20 cellular contexts compared by ENCODE assay signal in the genomic region with DNA sequence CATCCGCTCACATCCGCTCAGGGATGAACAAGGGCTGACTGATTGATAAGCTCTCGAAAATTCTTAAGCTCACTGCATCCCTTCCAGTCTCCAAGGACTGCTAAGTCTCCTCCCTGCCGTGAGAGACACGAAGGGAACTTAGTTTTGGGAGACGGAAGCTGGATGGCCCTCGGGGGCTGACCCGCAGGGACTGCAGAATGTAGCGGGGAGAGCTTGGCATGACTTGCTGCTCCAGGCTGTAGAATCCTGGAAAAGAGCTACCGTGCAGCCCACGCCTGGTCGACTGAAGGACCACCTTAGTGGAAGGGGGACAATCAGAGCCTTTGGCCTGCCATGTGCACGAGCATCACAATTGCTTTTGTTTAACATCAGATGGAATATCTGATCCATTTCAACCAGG. TPM values are rescaled to one million over a fixed set of nuclear protein-coding genes. Genes with fewer than 3 reads are reported as not detected.
DNase-seq lines count a peak whose midpoint lies in the region; ATAC-seq and TF ChIP-seq lines count a peak whose summit lies in the region.
"Had no signal": no experiment of that assay in that cellular context is flagged by ENCODE, and none has a peak within 500 bp of the region (broad histone marks: within the 10 kb centered on the region; RNA-seq: fewer than 3 reads in every experiment).

No MANE protein-coding gene starts in this region.

- no peak overlapping the region for H2AFZ ChIP-seq in GM23338

- H3K4me1 Mint-ChIP-seq in GM23338, result peaks cover 20% of the 10 kb centered on the region
- H3K4me1 Mint-ChIP-seq in glutamatergic neuron (ENCODE audit: low read depth, unreplicated experiment), result peaks cover 19% of the 10 kb centered on the region
- H3K4me1 Mint-ChIP-seq in progenitor cell of endocrine pancreas (ENCODE audit: low read depth), result peaks cover 9% of the 10 kb centered on the region

- TF ChIP-seq CTCF in GM23338 (conservative IDR thresholded peaks at IDR 0.05; ENCODE audit: low read depth in 2 of 2) (no peak), glutamatergic neuron (IDR thresholded peaks at IDR 0.05; ENCODE audit: partially characterized antibody, unreplicated experiment) (no peak), progenitor cell of endocrine pancreas (IDR thresholded peaks at IDR 0.05; ENCODE audit: unreplicated experiment) (no peak)

- H3K4me3 Mint-ChIP-seq in GM23338 (no peak overlapping the region), glutamatergic neuron (ENCODE audit: unreplicated experiment) (peak overlapping the region; percentile 59), progenitor cell of endocrine pancreas (ENCODE audit: low read depth) (no peak overlapping the region)
- H3K4me3 Mint-ChIP-seq: CD4-positive, CD25-positive, alpha-beta regulatory T cell had no signal

- no peaks in the 10 kb centered on the region for H3K79me2 ChIP-seq in GM23338 (replicated peaks; ENCODE audit: insufficient read depth)

- H3K27ac Mint-ChIP-seq in GM23338 (no peak overlapping the region), glutamatergic neuron (ENCODE audit: unreplicated experiment) (no peak overlapping the region), progenitor cell of endocrine pancreas (peak overlapping the region; percentile 62)
- H3K27ac Mint-ChIP-seq: CD4-positive, CD25-positive, alpha-beta regulatory T cell had no signal

- peak overlapping the region; percentile 63; the same call in 1 of the 2 replicates for H3K27ac ChIP-seq in GM23338 (ENCODE audit: low read depth)
- H3K27ac ChIP-seq: HL-60, SK-N-MC had no signal

- peaks cover 14% of the 10 kb centered on the region for H3K36me3 Mint-ChIP-seq in GM23338 (ENCODE audit: low read depth)
- peaks cover 8% of the 10 kb centered on the region for H3K36me3 Mint-ChIP-seq in glutamatergic neuron (ENCODE audit: unreplicated experiment)
- peaks cover 9% of the 10 kb centered on the region for H3K36me3 Mint-ChIP-seq in progenitor cell of endocrine pancreas (ENCODE audit: insufficient read depth)
- H3K36me3 Mint-ChIP-seq: CD4-positive, CD25-positive, alpha-beta regulatory T cell had no signal

- H3K4me2 ChIP-seq in GM23338, result no peak overlapping the region

- peaks cover 11% of the 10 kb centered on the region for H3K27me3 Mint-ChIP-seq in GM23338 (ENCODE audit: insufficient read depth, low read depth, poor library complexity)
- no peaks in the 10 kb centered on the region for H3K27me3 Mint-ChIP-seq in glutamatergic neuron (ENCODE audit: unreplicated experiment)
- peaks cover 12% of the 10 kb centered on the region for H3K27me3 Mint-ChIP-seq in progenitor cell of endocrine pancreas

- H3K9me3 Mint-ChIP-seq in GM23338 (peaks cover 14% of the 10 kb centered on the region), glutamatergic neuron (ENCODE audit: unreplicated experiment) (peaks cover 8% of the 10 kb centered on the region), progenitor cell of endocrine pancreas (ENCODE audit: low read depth) (peaks cover 2% of the 10 kb centered on the region)

- no peak for DNase-seq in GM23338 (ENCODE audit: low spot score)
- peak; percentile 29 for DNase-seq in M059J (ENCODE audit: low read depth)
- DNase-seq in glutamatergic neuron, result no peak
- DNase-seq in progenitor cell of endocrine pancreas (ENCODE audit: low spot score, unreplicated experiment), result no peak
- no peak for DNase-seq in NCI-H1930 (lab: John Stamatoyannopoulos, UW)
- no peak for DNase-seq in HPDE6-E6E7 (ENCODE audit: extremely low spot score)
- DNase-seq: CD4-positive, CD25-positive, alpha-beta regulatory T cell; EL; IMR-90; NCI-H1694; NCI-H2081 treated with DMSO at 0.1 percent for 48 hours; NCI-H2171 treated with DMSO at 0.1 percent for 48 hours; NCI-H524 treated with DMSO at 0.1 percent for 48 hours; RPMI8226; SHP77 treated with DMSO at 0.1 percent for 48 hours had no signal

- 0 out of 2 replicates have a peak, but pooled peaks cover 2% of the 10 kb centered on the region for H3K27me3 ChIP-seq in GM23338 (ENCODE audit: insufficient read depth)

- H3K4me1 ChIP-seq in GM23338 (ENCODE audit: insufficient read depth), result peaks cover 12% of the 10 kb centered on the region

- peaks cover 4% of the 10 kb centered on the region; the same call in 1 of the 2 replicates for H3F3A ChIP-seq in GM23338 (replicated peaks; ENCODE audit: low read depth)

- ATAC-seq in GM23338 (no peak), GM18870 (IDR thresholded peaks at IDR 0.05; ENCODE audit: unreplicated experiment) (no peak)

- H3K4me3 ChIP-seq in GM23338, result no peak overlapping the region
- H3K4me3 ChIP-seq: HAP-1, SK-N-MC had no signal

- H3K9me2 ChIP-seq in GM23338 (ENCODE audit: insufficient read depth), result no peaks in the 10 kb centered on the region

- H4K20me1 ChIP-seq in GM23338 (replicated peaks; ENCODE audit: insufficient read depth), result no peaks in the 10 kb centered on the region

- H3K36me3 ChIP-seq in GM23338 (ENCODE audit: insufficient read depth), result no peaks in the 10 kb centered on the region

TF ChIP-seq in GM23338, 12 proteins besides CTCF, POLR2A, EP300 and RAD21:
- no peak for TF ChIP-seq EZH2 (IDR thresholded peaks at IDR 0.05; ENCODE audit: low read depth, unreplicated experiment)
- TF ChIP-seq ZNF114 (CRISPR knock-in tag; IDR thresholded peaks at IDR 0.05), result no peak
- no peak for TF ChIP-seq POLR2AphosphoS5 (IDR thresholded peaks at IDR 0.05; ENCODE audit: low read depth)

RNA-seq across cellular contexts. Expression of a gene that starts 5.3 kb away (rescaled TPM):
- 1.7 and 1.8 TPM in 2 replicates for total RNA-seq in GM23338 (2014; rRNA removed; shearing (Covaris generic))
- polyA plus RNA-seq in GM23338 (2016; fragmentation: Nextera tagmentation; extraction: Ambion mirVana), result 1.6 and 2.6 TPM in 2 replicates
- total RNA-seq in M059J (2014; rRNA removed; shearing (Covaris generic)), result 0.17 and 0.64 TPM in 2 replicates
- total RNA-seq in glutamatergic neuron (ENCODE audit: unreplicated experiment) (38.4 TPM), progenitor cell of endocrine pancreas (15.1 and 18.1 TPM in 2 replicates)
- total RNA-seq: CD4-positive, CD25-positive, alpha-beta regulatory T cell; HT1080; IMR-90 had no signal

RNA-seq across cellular contexts. Expression of a gene that starts 8.7 kb away (rescaled TPM):
- total RNA-seq in GM23338 (2014; rRNA removed; shearing (Covaris generic)), result 158 and 173 TPM in 2 replicates
- 319 and 344 TPM in 2 replicates for polyA plus RNA-seq in GM23338 (2016; fragmentation: Nextera tagmentation; extraction: Ambion mirVana)
- total RNA-seq in M059J (2014; rRNA removed; shearing (Covaris generic)), result 160 and 166 TPM in 2 replicates
- total RNA-seq in glutamatergic neuron (ENCODE audit: unreplicated experiment), result 98.6 TPM
- total RNA-seq in progenitor cell of endocrine pancreas, result 104 and 109 TPM in 2 replicates

RNA-seq across cellular contexts. Expression of a gene that starts 16.6 kb away (rescaled TPM):
- total RNA-seq in GM23338 (2014; rRNA removed; shearing (Covaris generic)), result 146 and 147 TPM in 2 replicates
- polyA plus RNA-seq in GM23338 (2016; fragmentation: Nextera tagmentation; extraction: Ambion mirVana), result 99.4 and 115 TPM in 2 replicates
- total RNA-seq in M059J (2014; rRNA removed; shearing (Covaris generic)), result 29.9 and 35.2 TPM in 2 replicates
- total RNA-seq in glutamatergic neuron (ENCODE audit: unreplicated experiment), result 394 TPM
- 381 and 386 TPM in 2 replicates for total RNA-seq in progenitor cell of endocrine pancreas

RNA-seq across cellular contexts. Expression of a gene that starts 19.7 kb away (rescaled TPM):
- total RNA-seq in GM23338 (2014; rRNA removed; shearing (Covaris generic)), result 21.9 and 31.5 TPM in 2 replicates
- 7.2 and 7.9 TPM in 2 replicates for polyA plus RNA-seq in GM23338 (2016; fragmentation: Nextera tagmentation; extraction: Ambion mirVana)
- total RNA-seq in M059J (2014; rRNA removed; shearing (Covaris generic)), result 0.12 and 1.1 TPM in 2 replicates
- 56.9 TPM for total RNA-seq in glutamatergic neuron (ENCODE audit: unreplicated experiment)
- 29.7 and 36.8 TPM in 2 replicates for total RNA-seq in progenitor cell of endocrine pancreas
- total RNA-seq: CD4-positive, CD25-positive, alpha-beta regulatory T cell had no signal
- polyA plus RNA-seq: CD4-positive, CD25-positive, alpha-beta regulatory T cell had no signal

RNA-seq across cellular contexts. Expression of a gene that starts 33.7 kb away (rescaled TPM):
- 0.45 and 1.2 TPM in 2 replicates for total RNA-seq in GM23338 (2014; rRNA removed; shearing (Covaris generic))
- 1.1 and 1.3 TPM in 2 replicates for polyA plus RNA-seq in GM23338 (2016; fragmentation: Nextera tagmentation; extraction: Ambion mirVana)
- total RNA-seq in M059J (2014; rRNA removed; shearing (Covaris generic)), result not detected in 2 replicates
- total RNA-seq in glutamatergic neuron (ENCODE audit: unreplicated experiment) (10.2 TPM), progenitor cell of endocrine pancreas (1.6 and 1.9 TPM in 2 replicates)
- total RNA-seq: HT1080, IMR-90 had no signal
- polyA plus RNA-seq: IMR-90 had no signal
